ENCODE assay signal across 15 cellular contexts in the genomic region with DNA sequence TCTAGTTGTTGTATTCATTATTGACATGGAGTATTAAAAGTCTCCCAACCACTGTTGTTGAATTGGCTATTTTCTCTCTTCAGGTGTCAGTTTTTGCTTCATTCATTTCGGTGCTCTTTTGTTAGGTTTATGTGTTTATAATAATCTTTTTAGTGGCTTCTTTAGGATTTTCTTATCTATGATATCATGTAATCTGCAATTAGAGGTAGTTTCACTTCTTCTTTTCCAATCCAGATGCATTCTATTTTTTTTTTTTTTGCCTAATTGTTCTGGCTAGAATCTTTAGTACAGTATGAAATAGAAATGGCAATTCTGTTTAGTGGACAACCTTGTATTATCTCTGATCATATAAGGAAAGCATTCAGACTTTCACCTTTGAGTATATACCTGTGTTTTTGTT. TPM values are rescaled to one million over a fixed set of nuclear protein-coding genes. Genes with fewer than 3 reads are reported as not detected.
A peak's percentile ranks its signal among the peaks of the same experiment; 100 is the strongest.
DNase-seq lines count a peak whose midpoint lies in the region; ATAC-seq and TF ChIP-seq lines count a peak whose summit lies in the region.
"Had no signal": no experiment of that assay in that cellular context is flagged by ENCODE, and none has a peak within 500 bp of the region (broad histone marks: within the 10 kb centered on the region; RNA-seq: fewer than 3 reads in every experiment).

No MANE protein-coding gene starts in this region.

- H3K9me3 ChIP-seq in vagina = no peaks in the 10 kb centered on the region
- H3K9me3 ChIP-seq: SK-N-SH, testis had no signal

- intact Hi-C loops in CD14-positive monocyte (cut with micrococcal nuclease) (no loop called here), activated B cell treated with CpG ODN at 0.5 μM for 24 hours (cut with micrococcal nuclease) (loop anchor here (1.0 to 2.0 kb wide), 2 partner anchors 17 to 18 kb away; a partner anchor contains a TSS), vagina (cut with DNase I) (no loop called here)

- H3K4me1 Mint-ChIP-seq in CD14-positive monocyte (peaks cover 38% of the 10 kb centered on the region), activated B cell treated with CpG ODN at 0.5 μM for 24 hours (peaks cover 65% of the 10 kb centered on the region)

- CTCF ChIA-PET in activated B cell treated with CpG ODN at 0.5 μM for 24 hours (lab: Charles Lee) = no interaction called here

- no peak overlapping the region for H3K4me3 Mint-ChIP-seq in CD14-positive monocyte
- H3K4me3 Mint-ChIP-seq in activated B cell treated with CpG ODN at 0.5 μM for 24 hours = peak overlapping the region; percentile 53
- H3K4me3 Mint-ChIP-seq: activated naive CD4-positive, alpha-beta T cell treated with anti-CD3 and anti-CD28 coated beads, Interleukin-2, amount 10 ng/mL, durations not matched to agents 7 days and 5 days had no signal

- peaks cover 0 to 2% (median 1%) of the 10 kb centered on the region in 3 donors for H3K27me3 Mint-ChIP-seq in CD14-positive monocyte (ENCODE audit: low read depth in 3 of 3)
- no peaks in the 10 kb centered on the region for H3K27me3 Mint-ChIP-seq in activated B cell treated with CpG ODN at 0.5 μM for 24 hours
- H3K27me3 Mint-ChIP-seq: activated naive CD4-positive, alpha-beta T cell treated with anti-CD3 and anti-CD28 coated beads, Interleukin-2, amount 10 ng/mL, durations not matched to agents 7 days and 5 days had no signal

- H3K27ac ChIP-seq in vagina (no peak overlapping the region), foreskin keratinocyte (no peak overlapping the region)
- H3K27ac ChIP-seq: testis had no signal

- TF ChIP-seq CTCF in CD14-positive monocyte (IDR thresholded peaks at IDR 0.05) = no peak
- no peak for TF ChIP-seq CTCF in activated B cell treated with CpG ODN at 0.5 μM for 24 hours (IDR thresholded peaks at IDR 0.05)
- TF ChIP-seq CTCF in vagina (IDR thresholded peaks at IDR 0.05) = no peak
- no peak for TF ChIP-seq CTCF in foreskin keratinocyte (conservative IDR thresholded peaks at IDR 0.05)

- ATAC-seq in GM18519 (IDR thresholded peaks at IDR 0.05; ENCODE audit: low FRiP score, unreplicated experiment) (peak; percentile 53), HG03521 (IDR thresholded peaks at IDR 0.05; ENCODE audit: unreplicated experiment) (peak; percentile 43), activated B cell treated with CpG ODN at 0.5 μM for 24 hours (ENCODE audit: low read depth) (peak; percentile 54), foreskin keratinocyte (no peak), GM21717 (IDR thresholded peaks at IDR 0.05; ENCODE audit: unreplicated experiment) (no peak)

- H3K36me3 Mint-ChIP-seq in CD14-positive monocyte (peaks cover 4 to 15% of the 10 kb centered on the region in 2 donors), activated B cell treated with CpG ODN at 0.5 μM for 24 hours (ENCODE audit: low read depth) (peaks cover 9% of the 10 kb centered on the region)

- no peak overlapping the region for H3K4me3 ChIP-seq in vagina
- H3K4me3 ChIP-seq: testis had no signal

- H3K9me3 Mint-ChIP-seq in CD14-positive monocyte = peaks cover 0 to 11% (median 3%) of the 10 kb centered on the region in 7 donors
- H3K9me3 Mint-ChIP-seq in activated B cell treated with CpG ODN at 0.5 μM for 24 hours = no peaks in the 10 kb centered on the region

- H3K4me1 ChIP-seq in vagina (peaks cover 39% of the 10 kb centered on the region), foreskin keratinocyte (peaks cover 15% of the 10 kb centered on the region)
- H3K4me1 ChIP-seq: testis had no signal

- POLR2A ChIA-PET in activated B cell treated with CpG ODN at 0.5 μM for 24 hours (lab: Charles Lee) = no interaction called here

- DNase-seq in CD14-positive monocyte (ENCODE audit: low spot score) (no peak), activated B cell treated with CpG ODN at 0.5 μM for 24 hours (no peak), vagina (ENCODE audit: extremely low spot score in 2 of 2) (no peak), foreskin keratinocyte (no peak), NCI-H1436 (lab: John Stamatoyannopoulos, UW) (no peak)
- DNase-seq: activated naive CD4-positive, alpha-beta T cell treated with anti-CD3 and anti-CD28 coated beads, Interleukin-2, amount 10 ng/mL, durations not matched to agents 7 days and 5 days; cerebellar nuclear complex; NCI-H1092; NCI-H2171; NK-92 treated with Interleukin-12 subunit alpha and Interleukin-12 subunit beta, amount 100 ng/mL, for 24 hours; SK-N-SH; testis had no signal

- H3K27ac Mint-ChIP-seq in CD14-positive monocyte (peak overlapping the region in 5 of 7 donors; percentile 10 to 55 (median 15)), activated B cell treated with CpG ODN at 0.5 μM for 24 hours (peak overlapping the region; percentile 77)
- H3K27ac Mint-ChIP-seq: activated naive CD4-positive, alpha-beta T cell treated with anti-CD3 and anti-CD28 coated beads, Interleukin-2, amount 10 ng/mL, durations not matched to agents 7 days and 5 days had no signal

- no peak for TF ChIP-seq POLR2A in vagina (IDR thresholded peaks at IDR 0.05)

- no peaks in the 10 kb centered on the region for H3K36me3 ChIP-seq in vagina

- H3K27me3 ChIP-seq in vagina (no peaks in the 10 kb centered on the region), foreskin keratinocyte (no peaks in the 10 kb centered on the region)
- H3K27me3 ChIP-seq: testis had no signal

RNA-seq across cellular contexts. Expression of a gene that starts 17.4 kb away (rescaled TPM):
- 10 to 100 TPM; 49.8 to 72.7 TPM for polyA plus RNA-seq in CD14-positive monocyte
- total RNA-seq in activated B cell treated with CpG ODN at 0.5 μM for 24 hours = 92.4 and 98.1 TPM in 2 replicates
- 176 TPM for total RNA-seq in vagina
- total RNA-seq in foreskin keratinocyte = 61.0 and 65.1 TPM in 2 replicates
- 19.5 and 20.4 TPM in 2 replicates for polyA plus RNA-seq in foreskin keratinocyte

Comparison
In these comparisons a context has a peak if more than half of its experiments do, and no peak if none do; other contexts are left out.
1. ATAC-seq: peak in GM18519 (single experiment), HG03521 (single experiment) and activated B cell treated with CpG ODN at 0.5 μM for 24 hours (single experiment); none in foreskin keratinocyte (single experiment) and GM21717 (single experiment).